Comparison of ENCODE assay signal across 15 cellular contexts in the genomic region with DNA sequence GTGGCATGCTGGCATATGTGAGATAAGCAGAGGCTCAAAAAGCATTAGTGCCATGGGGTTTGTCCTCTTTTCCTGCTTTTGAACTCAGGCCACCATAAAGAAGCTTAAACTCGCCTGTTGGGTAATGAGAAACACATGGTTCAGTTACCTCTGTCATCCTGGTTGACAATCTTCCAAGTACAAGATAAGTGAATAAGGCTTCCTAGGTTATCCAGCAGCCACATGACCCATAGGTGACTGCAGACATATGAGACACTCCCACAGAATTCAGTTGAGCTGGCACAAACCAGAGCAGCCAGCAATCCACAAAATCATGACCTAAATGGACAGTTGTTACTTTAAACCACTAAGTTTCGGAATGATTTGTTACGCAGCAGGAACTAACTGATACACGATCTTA.
DNase-seq lines count a peak whose midpoint lies in the region; ATAC-seq, FAIRE-seq and TF ChIP-seq lines count a peak whose summit lies in the region.
"Had no signal": no experiment of that assay in that cellular context is flagged by ENCODE, and none has a peak within 500 bp of the region (broad histone marks: within the 10 kb centered on the region; RNA-seq: fewer than 3 reads in every experiment).

No MANE protein-coding gene starts in this region.

- FAIRE-seq in RCC 7860 (lab: Jason Lieb, UNC), result no peak
- FAIRE-seq: A549, GM12878 had no signal

- H3K9me3 ChIP-seq in GM23248 (ENCODE audit: low read depth), result no peaks in the 10 kb centered on the region
- H3K9me3 ChIP-seq in esophagus muscularis mucosa, result no peaks in the 10 kb centered on the region
- H3K9me3 ChIP-seq in tibial nerve, result peaks cover 0 to 8% (median 0%) of the 10 kb centered on the region in 4 donors

- no peaks in the 10 kb centered on the region for H3K27me3 ChIP-seq in GM23248 (replicated peaks; ENCODE audit: insufficient read depth)
- no peaks in the 10 kb centered on the region for H3K27me3 ChIP-seq in esophagus muscularis mucosa
- H3K27me3 ChIP-seq in tibial nerve, result no peaks in the 10 kb centered on the region
- H3K27me3 ChIP-seq: BLaER1 had no signal

- DNase-seq in GM23248 (peak; percentile 4), RCC 7860 (ENCODE audit: low spot score) (peak; percentile 70), esophagus muscularis mucosa (ENCODE audit: extremely low spot score) (peak; percentile 4), DMS153 (lab: John Stamatoyannopoulos, UW) (no peak), tibial nerve (ENCODE audit: low spot score in 2 of 2) (no peak)
- no peak for DNase-seq in stimulated activated naive CD8-positive, alpha-beta T cell treated with anti-CD3 and anti-CD28 coated beads, Interleukin-15, Interleukin-2, amounts not matched to agents 100 U/mL and 50 U/mL, for 24 hours
- DNase-seq: AML-193; Caco-2; CD8-positive, alpha-beta memory T cell; DMS53; GOT3; H9 had no signal

- H3K9me2 ChIP-seq in GM23248 (ENCODE audit: insufficient read depth), result no peaks in the 10 kb centered on the region

- H3K4me2 ChIP-seq in GM23248 (ENCODE audit: unreplicated experiment), result no peak overlapping the region
- H3K4me2 ChIP-seq: A549, BLaER1 had no signal

- WGBS in GM23248 (ENCODE audit: low coverage in 1 of 2, low lambda C conversion rate in 2 of 2, missing lambda C conversion rate in 2 of 2), 2 experiments, result 84 to 89% methylated on average over 4 of the region's 4 CpGs
- WGBS in esophagus muscularis mucosa, result 94% methylated on average over 4 of the region's 4 CpGs
- WGBS in tibial nerve, 2 donors, result 96% methylated on average over 4 of the region's 4 CpGs

- no peak overlapping the region for H3K27ac ChIP-seq in GM23248
- no peak overlapping the region for H3K27ac ChIP-seq in esophagus muscularis mucosa (replicated peaks in 1 of 4)
- H3K27ac ChIP-seq in tibial nerve, result no peak overlapping the region
- H3K27ac ChIP-seq: A549, BLaER1 had no signal

- H3K79me2 ChIP-seq in GM23248 (ENCODE audit: insufficient read depth), result no peaks in the 10 kb centered on the region

- no peak overlapping the region for H3K9ac ChIP-seq in GM23248
- H3K9ac ChIP-seq: BLaER1 had no signal

- H3K4me1 ChIP-seq in GM23248 (ENCODE audit: insufficient read depth) (peaks cover 34% of the 10 kb centered on the region), esophagus muscularis mucosa (no peaks in the 10 kb centered on the region), tibial nerve (no peaks in the 10 kb centered on the region)
- H3K4me1 ChIP-seq: BLaER1, Caco-2 had no signal

- ATAC-seq in stimulated activated naive CD8-positive, alpha-beta T cell treated with anti-CD3 and anti-CD28 coated beads, Interleukin-15, Interleukin-2, amounts not matched to agents 100 U/mL and 50 U/mL, for 24 hours, result no peak
- ATAC-seq: A549, GM12878 had no signal

- TF ChIP-seq EP300 in esophagus muscularis mucosa (IDR thresholded peaks at IDR 0.05) (no peak), tibial nerve (IDR thresholded peaks at IDR 0.05) (no peak)

- H3K36me3 ChIP-seq in GM23248 (ENCODE audit: low read depth) (no peaks in the 10 kb centered on the region), esophagus muscularis mucosa (no peaks in the 10 kb centered on the region), tibial nerve (no peaks in the 10 kb centered on the region)
- H3K36me3 ChIP-seq: BLaER1 had no signal

- peaks cover 35% of the 10 kb centered on the region for H3F3A ChIP-seq in GM23248 (ENCODE audit: insufficient read depth)

- in situ Hi-C loops in GM23248 (cut with MboI), result no loop called here

- no peak for TF ChIP-seq POLR2A in esophagus muscularis mucosa (IDR thresholded peaks at IDR 0.05; ENCODE audit: low read depth)
- no peak for TF ChIP-seq POLR2A in tibial nerve (IDR thresholded peaks at IDR 0.05)

- no peak overlapping the region for H2AFZ ChIP-seq in GM23248

- H4K20me1 ChIP-seq in GM23248 (ENCODE audit: insufficient read depth), result no peaks in the 10 kb centered on the region
- H4K20me1 ChIP-seq: BLaER1 had no signal

- TF ChIP-seq CTCF in esophagus muscularis mucosa (IDR thresholded peaks at IDR 0.05) (no peak), tibial nerve (IDR thresholded peaks at IDR 0.05) (no peak)

- no peak overlapping the region for H3K4me3 ChIP-seq in GM23248
- no peak overlapping the region for H3K4me3 ChIP-seq in esophagus muscularis mucosa
- H3K4me3 ChIP-seq in tibial nerve, result no peak overlapping the region
- H3K4me3 ChIP-seq: A549, BLaER1, GM12878 had no signal

- intact Hi-C loops in esophagus muscularis mucosa (cut with DNase I), result no loop called here

Comparison
In these comparisons a context has a peak if more than half of its experiments do, and no peak if none do; other contexts are left out.
1. DNase-seq: peak in GM23248 (single experiment), RCC 7860 (single experiment) and esophagus muscularis mucosa (single experiment); none in DMS153 (single experiment), tibial nerve (0 of 2) and stimulated activated naive CD8-positive, alpha-beta T cell treated with anti-CD3 and anti-CD28 coated beads, Interleukin-15, Interleukin-2, amounts not matched to agents 100 U/mL and 50 U/mL, for 24 hours (single experiment).